In the genomic region with DNA sequence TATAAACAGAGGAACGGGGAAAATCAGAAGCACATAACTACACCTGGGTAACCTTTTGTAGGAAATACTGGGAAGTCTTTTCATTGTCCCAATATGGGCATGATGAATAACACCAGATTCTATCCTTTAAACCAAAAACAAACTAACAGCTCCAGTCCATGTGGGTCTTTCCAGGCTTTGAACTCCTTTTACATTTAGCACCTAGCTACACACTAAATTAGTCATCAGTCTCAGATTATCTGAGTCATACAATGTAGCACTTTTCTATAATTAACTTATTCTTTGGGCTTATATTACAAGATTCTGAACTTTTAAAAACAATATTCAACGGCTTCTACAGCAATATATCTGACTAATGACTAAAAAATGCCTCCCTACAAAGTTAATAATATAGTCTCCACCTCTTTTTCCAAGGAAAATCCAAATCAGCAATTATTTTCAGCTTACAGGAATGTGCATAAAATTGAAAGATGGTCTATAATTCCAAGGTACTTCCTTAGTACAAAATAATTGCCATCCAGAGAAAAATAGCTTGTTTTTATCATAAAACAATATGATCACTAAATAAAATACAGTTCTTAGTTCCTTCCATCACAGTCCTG, we compare ENCODE assay signal across 11 cellular contexts.
DNase-seq lines count a peak whose midpoint lies in the region; ATAC-seq and TF ChIP-seq lines count a peak whose summit lies in the region.
"Had no signal": no experiment of that assay in that cellular context is flagged by ENCODE, and none has a peak within 500 bp of the region (broad histone marks: within the 10 kb centered on the region; RNA-seq: fewer than 3 reads in every experiment).

No MANE protein-coding gene starts in this region.

- no peaks in the 10 kb centered on the region for H3K27me3 ChIP-seq in RWPE2 (ENCODE audit: insufficient read depth, poor library complexity, severe bottlenecking)
- H3K27me3 ChIP-seq: neural progenitor cell, spleen had no signal

- POLR2A ChIA-PET in HEK293 (lab: Yijun Ruan, JAX) = interaction anchor here (1.5 kb wide), 1 partner anchor 122 kb away, joined by 6 read pairs; no protein-coding TSS in a partner anchor

- TF ChIP-seq CTCF in HEK293 (tag by site-specific recombination; IDR thresholded peaks at IDR 0.05) (no peak), RWPE2 (IDR thresholded peaks at IDR 0.05; ENCODE audit: poor library complexity, severe bottlenecking) (no peak)

- CTCF ChIA-PET in HEK293 (lab: Yijun Ruan, JAX) = interaction anchor here (0.6 to 5.0 kb wide), 30 partner anchors 8 to 570 kb away, joined by 3 to 54 read pairs (median 5); a partner anchor contains a TSS

- H3K4me1 ChIP-seq in HEK293 (ENCODE audit: control insufficient read depth, insufficient read depth, low read length) = no peaks in the 10 kb centered on the region
- H3K4me1 ChIP-seq in RWPE2 (ENCODE audit: insufficient read depth, poor library complexity, severe bottlenecking) = peaks cover 20% of the 10 kb centered on the region
- H3K4me1 ChIP-seq: neural progenitor cell had no signal

- ATAC-seq in GM18861 (IDR thresholded peaks at IDR 0.05; ENCODE audit: unreplicated experiment) (peak; percentile 53), RWPE2 (ENCODE audit: low read depth) (peak; percentile 66), HG03025 (IDR thresholded peaks at IDR 0.05; ENCODE audit: low FRiP score, unreplicated experiment) (no peak), HG03521 (IDR thresholded peaks at IDR 0.05; ENCODE audit: unreplicated experiment) (no peak)

- H3K27ac ChIP-seq in HEK293 (ENCODE audit: extremely low read depth, low read depth, low read length) (no peak overlapping the region), RWPE2 (ENCODE audit: poor library complexity, severe bottlenecking) (peak overlapping the region; percentile 21)
- H3K27ac ChIP-seq: neural progenitor cell, spleen had no signal

- H3K4me3 ChIP-seq in HEK293 (ENCODE audit: low read depth, low read length) (no peak overlapping the region), RWPE2 (ENCODE audit: severe bottlenecking) (no peak overlapping the region)
- H3K4me3 ChIP-seq: neural progenitor cell, spleen had no signal

- no peak for DNase-seq in RWPE2 (ENCODE audit: low spot score)
- peak; percentile 47 for DNase-seq in kidney tubule cell (ENCODE audit: low spot score)
- no peak for DNase-seq in NCI-H2029 (lab: John Stamatoyannopoulos, UW)
- DNase-seq: H9, NCI-H187 treated with DMSO at 0.1 percent for 48 hours, spleen had no signal

- H3K36me3 ChIP-seq in HEK293 (ENCODE audit: control insufficient read depth in 2 of 2, insufficient read depth in 1 of 2, low read length in 2 of 2) (no peaks in the 10 kb centered on the region), RWPE2 (ENCODE audit: low read depth) (no peaks in the 10 kb centered on the region)
- H3K36me3 ChIP-seq: neural progenitor cell, spleen had no signal

- H3K9me3 ChIP-seq in HEK293 (ENCODE audit: control insufficient read depth, insufficient read depth, low read depth, low read length) = no peaks in the 10 kb centered on the region
- no peaks in the 10 kb centered on the region for H3K9me3 ChIP-seq in RWPE2 (ENCODE audit: severe bottlenecking)
- H3K9me3 ChIP-seq: spleen had no signal

TF ChIP-seq in HEK293, 187 proteins besides CTCF, POLR2A, EP300 and RAD21:
- 0 out of 2 replicates have a peak, but pooled peaks have one; percentile 31 for TF ChIP-seq ZNF366 (tag by site-specific recombination; conservative IDR thresholded peaks at IDR 0.05)
- TF ChIP-seq WT1 (tag by site-specific recombination; IDR thresholded peaks at IDR 0.05) = no peak
- no peak for TF ChIP-seq ZNF677 (tag by site-specific recombination; IDR thresholded peaks at IDR 0.05)
- no peak for TF ChIP-seq GFI1B (tag by site-specific recombination; IDR thresholded peaks at IDR 0.05)
- no peak for TF ChIP-seq ZSCAN23 (tag by site-specific recombination; IDR thresholded peaks at IDR 0.05)
- no peak for TF ChIP-seq ZNF785 (tag by site-specific recombination; IDR thresholded peaks at IDR 0.05)
- TF ChIP-seq SALL2 (tag by site-specific recombination; IDR thresholded peaks at IDR 0.05; ENCODE audit: borderline replicate concordance) = no peak
- no peak for TF ChIP-seq ZNF610 (tag by site-specific recombination; IDR thresholded peaks at IDR 0.05; ENCODE audit: borderline replicate concordance)
- TF ChIP-seq ZNF521 (tag by site-specific recombination; IDR thresholded peaks at IDR 0.05) = no peak
- peak; percentile 90 for TF ChIP-seq SP7 (tag by site-specific recombination; IDR thresholded peaks at IDR 0.05)

Comparison
In these comparisons a context has a peak if more than half of its experiments do, and no peak if none do; other contexts are left out.
1. ATAC-seq: peak in GM18861 (single experiment) and RWPE2 (single experiment); none in HG03025 (single experiment) and HG03521 (single experiment).